ENCODE assay signal across 8 cellular contexts in genomic region chr3:141294848-141295247, GRCh38.
DNase-seq lines count a peak whose midpoint lies in the region; ATAC-seq and TF ChIP-seq lines count a peak whose summit lies in the region.

No MANE protein-coding gene starts in this region.

- peak overlapping the region; percentile 76 to 91 (median 80) for H3K4me3 Mint-ChIP-seq in CD4-positive, CD25-positive, alpha-beta regulatory T cell
- no peak overlapping the region for H3K4me3 Mint-ChIP-seq in endodermal cell

- H3K36me3 ChIP-seq in CD4-positive, CD25-positive, alpha-beta regulatory T cell (ENCODE audit: control insufficient read depth, insufficient read depth, low read length) = peaks cover 8% of the 10 kb centered on the region
- H3K36me3 ChIP-seq in endodermal cell (ENCODE audit: control insufficient read depth, insufficient read depth, low read length) = peaks cover 33% of the 10 kb centered on the region

- TF ChIP-seq CTCF in endodermal cell (conservative IDR thresholded peaks at IDR 0.05) (no peak), omental fat pad (IDR thresholded peaks at IDR 0.05) (no peak)

- H3K27ac Mint-ChIP-seq in CD4-positive, CD25-positive, alpha-beta regulatory T cell = peak overlapping the region; percentile 70 to 93 (median 91)
- no peak overlapping the region for H3K27ac Mint-ChIP-seq in endodermal cell

- DNase-seq in CD4-positive, CD25-positive, alpha-beta regulatory T cell = no peak
- DNase-seq in RKO (ENCODE audit: low spot score) = peak; percentile 88
- no peak for DNase-seq in endodermal cell
- DNase-seq in omental fat pad (ENCODE audit: low spot score) = no peak
- DNase-seq in stimulated activated naive CD4-positive, alpha-beta T cell treated with Interleukin-2 at 50 U/mL for 16 hours (lab: John Stamatoyannopoulos, UW) = no peak
- DNase-seq in cerebellum (ENCODE audit: low spot score) = no peak

- peak overlapping the region; percentile 85 for H3K4me3 ChIP-seq in CD4-positive, CD25-positive, alpha-beta regulatory T cell (ENCODE audit: low read depth, low read length)
- H3K4me3 ChIP-seq in endodermal cell (ENCODE audit: low read length) = peak overlapping the region; percentile 45

- H3K9me3 ChIP-seq in CD4-positive, CD25-positive, alpha-beta regulatory T cell (ENCODE audit: control insufficient read depth in 2 of 2, low read length in 2 of 2) = no peaks in the 10 kb centered on the region
- H3K9me3 ChIP-seq in endodermal cell (ENCODE audit: control insufficient read depth, low read length) = peaks cover 5% of the 10 kb centered on the region

- H3K27me3 ChIP-seq in CD4-positive, CD25-positive, alpha-beta regulatory T cell (ENCODE audit: control insufficient read depth, insufficient read depth, low read length) = no peaks in the 10 kb centered on the region
- H3K27me3 ChIP-seq in endodermal cell (ENCODE audit: control insufficient read depth, insufficient read depth, low read length, poor library complexity, severe bottlenecking) = no peaks in the 10 kb centered on the region

- no peak overlapping the region for H3K27ac ChIP-seq in CD4-positive, CD25-positive, alpha-beta regulatory T cell (ENCODE audit: insufficient read depth, low read length, poor library complexity, severe bottlenecking)
- H3K27ac ChIP-seq in endodermal cell (ENCODE audit: low read depth, low read length) = no peak overlapping the region

- peaks cover 18% of the 10 kb centered on the region for H3K4me1 ChIP-seq in CD4-positive, CD25-positive, alpha-beta regulatory T cell (ENCODE audit: control insufficient read depth, insufficient read depth, low read length, poor library complexity, severe bottlenecking)
- H3K4me1 ChIP-seq in endodermal cell (ENCODE audit: control insufficient read depth, insufficient read depth, low read length) = no peaks in the 10 kb centered on the region

- peaks cover 4% of the 10 kb centered on the region for H3K27me3 Mint-ChIP-seq in CD4-positive, CD25-positive, alpha-beta regulatory T cell
- H3K27me3 Mint-ChIP-seq in endodermal cell (ENCODE audit: insufficient read depth) = no peaks in the 10 kb centered on the region

- no peak for ATAC-seq in CD4-positive, CD25-positive, alpha-beta regulatory T cell (ENCODE audit: low read depth in 2 of 2)
- ATAC-seq in omental fat pad (ENCODE audit: low FRiP score) = peak; percentile 76
- no peak for ATAC-seq in HG03565 (IDR thresholded peaks at IDR 0.05; ENCODE audit: unreplicated experiment)
- no peak for ATAC-seq in HG02938 (IDR thresholded peaks at IDR 0.05; ENCODE audit: unreplicated experiment)

- peaks cover 8 to 43% (median 21%) of the 10 kb centered on the region in 4 donors for H3K4me1 Mint-ChIP-seq in CD4-positive, CD25-positive, alpha-beta regulatory T cell
- peaks cover 3% of the 10 kb centered on the region for H3K4me1 Mint-ChIP-seq in endodermal cell

- peaks cover 0 to 4% (median 0%) of the 10 kb centered on the region in 7 donors for H3K9me3 Mint-ChIP-seq in CD4-positive, CD25-positive, alpha-beta regulatory T cell
- peaks cover 28% of the 10 kb centered on the region for H3K9me3 Mint-ChIP-seq in endodermal cell

- peaks cover 20% of the 10 kb centered on the region for H3K36me3 Mint-ChIP-seq in CD4-positive, CD25-positive, alpha-beta regulatory T cell
- H3K36me3 Mint-ChIP-seq in endodermal cell (ENCODE audit: low read depth) = peaks cover 41% of the 10 kb centered on the region

- WGBS in endodermal cell (ENCODE audit: insufficient coverage in 1 of 2, insufficient read length in 1 of 2), 2 experiments = 80 to 90% methylated on average over 1 to 2 of the region's 2 CpGs

- H3K9ac ChIP-seq in endodermal cell (ENCODE audit: extremely low read depth, low read length, poor library complexity, severe bottlenecking) = no peak overlapping the region
